ENCODE assay signal across 17 cellular contexts in genomic region chr4:1384675-1385372, GRCh38. TPM values are rescaled to one million over a fixed set of nuclear protein-coding genes. Genes with fewer than 3 reads are reported as not detected.
"Had no signal": no experiment of that assay in that cellular context is flagged by ENCODE, and none has a peak within 500 bp of the region (broad histone marks: within the 10 kb centered on the region; RNA-seq: fewer than 3 reads in every experiment).

No MANE protein-coding gene starts in this region.

- H3K27ac ChIP-seq: coronary artery, gastroesophageal sphincter, upper lobe of left lung had no signal

- H3K27ac Mint-ChIP-seq: activated CD4-positive, alpha-beta T cell treated with anti-CD3 and anti-CD28 coated beads for 36 hours; activated CD8-positive, alpha-beta T cell treated with anti-CD3 and anti-CD28 coated beads for 36 hours; activated T-cell treated with anti-CD3 and anti-CD28 coated beads, Interleukin-2, amount 50 U/mL, for 72 hours; immature natural killer cell; T-cell had no signal

- H3K4me1 ChIP-seq: gastroesophageal sphincter, upper lobe of left lung had no signal

- H3K4me3 ChIP-seq: coronary artery, gastroesophageal sphincter, upper lobe of left lung had no signal

- H3K4me1 Mint-ChIP-seq: activated CD4-positive, alpha-beta T cell treated with anti-CD3 and anti-CD28 coated beads for 36 hours; immature natural killer cell; T-cell had no signal

- H3K27me3 ChIP-seq: gastroesophageal sphincter, upper lobe of left lung had no signal

- H3K27me3 Mint-ChIP-seq: activated CD4-positive, alpha-beta T cell treated with anti-CD3 and anti-CD28 coated beads for 36 hours; activated CD8-positive, alpha-beta T cell treated with anti-CD3 and anti-CD28 coated beads for 36 hours; T-cell had no signal

- H3K4me3 Mint-ChIP-seq: activated CD4-positive, alpha-beta T cell treated with anti-CD3 and anti-CD28 coated beads for 36 hours; activated CD8-positive, alpha-beta T cell treated with anti-CD3 and anti-CD28 coated beads for 36 hours; activated T-cell treated with anti-CD3 and anti-CD28 coated beads, Interleukin-2, amount 50 U/mL, for 72 hours; immature natural killer cell; T-cell had no signal

- ATAC-seq: activated CD4-positive, alpha-beta T cell treated with anti-CD3 and anti-CD28 coated beads for 36 hours; activated CD8-positive, alpha-beta T cell treated with anti-CD3 and anti-CD28 coated beads for 36 hours; activated T-cell treated with anti-CD3 and anti-CD28 coated beads, Interleukin-2, amount 50 U/mL, for 72 hours; gastroesophageal sphincter; T-cell had no signal

- DNase-seq: activated CD4-positive, alpha-beta T cell treated with anti-CD3 and anti-CD28 coated beads for 36 hours; activated CD8-positive, alpha-beta memory T cell treated with anti-CD3 and anti-CD28 coated beads, Interleukin-2, amount 50 U/mL, for 4 hours; activated CD8-positive, alpha-beta T cell treated with anti-CD3 and anti-CD28 coated beads for 36 hours; activated gamma-delta T cell treated with Interleukin-2 at 50 U/mL for 16 hours; activated T-cell treated with anti-CD3 and anti-CD28 coated beads, Interleukin-2, amount 50 U/mL, for 72 hours; caudate nucleus; effector CD4-positive, alpha-beta T cell; immature natural killer cell; mesendoderm; stimulated activated CD4-positive, alpha-beta T cell treated with anti-CD3 and anti-CD28 coated beads, Interleukin-2, amount 100 ng/mL, for 24 hours; stimulated activated naive CD4-positive, alpha-beta T cell; T1000 had no signal

RNA-seq across cellular contexts. Expression of gene NKX1-1, which starts 21.4 kb away (rescaled TPM):
- total RNA-seq: activated CD4-positive, alpha-beta T cell treated with anti-CD3 and anti-CD28 coated beads for 36 hours; activated CD8-positive, alpha-beta T cell treated with anti-CD3 and anti-CD28 coated beads for 36 hours; activated T-cell treated with anti-CD3 and anti-CD28 coated beads, Interleukin-2, amount 50 U/mL, for 72 hours; gastroesophageal sphincter; T-cell; temporal lobe; upper lobe of left lung had no signal
- polyA plus RNA-seq: immature natural killer cell had no signal
